Comparison of ENCODE assay signal across 15 cellular contexts in genomic region chr12:48882972-48883304, GRCh38. TPM values are rescaled to one million over a fixed set of nuclear protein-coding genes. Genes with fewer than 3 reads are reported as not detected.
DNase-seq lines count a peak whose midpoint lies in the region; ATAC-seq, FAIRE-seq and TF ChIP-seq lines count a peak whose summit lies in the region.
"Had no signal": no experiment of that assay in that cellular context is flagged by ENCODE, and none has a peak within 500 bp of the region (broad histone marks: within the 10 kb centered on the region; RNA-seq: fewer than 3 reads in every experiment).

No MANE protein-coding gene starts in this region.

- ATAC-seq in body of pancreas (no peak), left lobe of liver (peak; percentile 14), pancreas (peak in 3 of 4 donors; percentile 6 to 11 (median 11))
- ATAC-seq: psoas muscle had no signal

- H3K9ac ChIP-seq in HUES6 (ENCODE audit: low read length), result no peak overlapping the region

- TF ChIP-seq CTCF in body of pancreas (IDR thresholded peaks at IDR 0.05), result no peak
- TF ChIP-seq CTCF in pancreas (IDR thresholded peaks at IDR 0.05), result no peak
- no peak for TF ChIP-seq CTCF in ovary (IDR thresholded peaks at IDR 0.05)

- H3K27me3 ChIP-seq in HUES6 (ENCODE audit: control insufficient read depth, insufficient read depth, low read length) (0 out of 2 replicates have a peak, but pooled peaks cover 3% of the 10 kb centered on the region), body of pancreas (no peaks in the 10 kb centered on the region), pancreas (no peaks in the 10 kb centered on the region), ovary (no peaks in the 10 kb centered on the region)

- H3K4me1 ChIP-seq in HUES6 (ENCODE audit: control insufficient read depth, insufficient read depth, low read length) (peaks cover 30% of the 10 kb centered on the region), body of pancreas (peaks cover 22% of the 10 kb centered on the region), pancreas (peaks cover 0 to 14% (median 7%) of the 10 kb centered on the region in 3 donors), ovary (ENCODE audit: insufficient read depth) (no peaks in the 10 kb centered on the region)
- H3K4me1 ChIP-seq: gastrocnemius medialis, psoas muscle had no signal

- 79 to 86% methylated on average over 3 of the region's 3 CpGs for WGBS in body of pancreas, 2 donors
- 79 to 90% methylated on average over 3 of the region's 3 CpGs for WGBS in pancreas, 2 donors
- 64 to 78% (median 73%) methylated on average over 3 of the region's 3 CpGs for WGBS in ovary, 3 donors

- FAIRE-seq in pancreas (lab: Jason Lieb, UNC), result no peak

- H3K36me3 ChIP-seq in HUES6 (ENCODE audit: control insufficient read depth, insufficient read depth, low read length) (no peaks in the 10 kb centered on the region), body of pancreas (replicated peaks in 1 of 2; ENCODE audit: insufficient read depth in 1 of 2, low read depth in 2 of 2) (no peaks in the 10 kb centered on the region), pancreas (no peaks in the 10 kb centered on the region), ovary (no peaks in the 10 kb centered on the region)
- H3K36me3 ChIP-seq: gastrocnemius medialis had no signal

- no peak for TF ChIP-seq EP300 in ovary (IDR thresholded peaks at IDR 0.05)

- H3K9me3 ChIP-seq in HUES6 (ENCODE audit: control insufficient read depth, insufficient read depth, low read depth, low read length), result no peaks in the 10 kb centered on the region
- H3K9me3 ChIP-seq in body of pancreas, result no peaks in the 10 kb centered on the region
- H3K9me3 ChIP-seq in pancreas, result no peaks in the 10 kb centered on the region
- H3K9me3 ChIP-seq in ovary, result no peaks in the 10 kb centered on the region
- H3K9me3 ChIP-seq: gastrocnemius medialis, psoas muscle had no signal

- 0 out of 2 replicates have a peak overlapping the region, but pooled peaks have one; percentile 8 for H3K4me3 ChIP-seq in HUES6 (ENCODE audit: low read depth, low read length)
- no peak overlapping the region for H3K4me3 ChIP-seq in body of pancreas
- no peak overlapping the region for H3K4me3 ChIP-seq in pancreas
- no peak overlapping the region for H3K4me3 ChIP-seq in ovary

- H3K27ac ChIP-seq in HUES6 (ENCODE audit: low read depth, low read length) (no peak overlapping the region), body of pancreas (peak overlapping the region in 3 of 4 donors; percentile 21 to 53 (median 50)), pancreas (peak overlapping the region in 2 of 4 donors; percentile 41 to 42), ovary (no peak overlapping the region)
- H3K27ac ChIP-seq: psoas muscle had no signal

- intact Hi-C loops in body of pancreas (cut with DNase I), result no loop called here
- intact Hi-C loops in pancreas (cut with DNase I), result no loop called here
- intact Hi-C loops in ovary (cut with DNase I), result no loop called here

- no peak for DNase-seq in body of pancreas
- no peak for DNase-seq in left lobe of liver (ENCODE audit: low spot score)
- no peak for DNase-seq in pancreas
- no peak for DNase-seq in activated CD4-positive, alpha-beta T cell treated with anti-CD3 and anti-CD28 coated beads, Interleukin-2, amount 50 U/mL, for 4 hours
- no peak for DNase-seq in Kasumi-1 (lab: John Stamatoyannopoulos, UW)
- DNase-seq in RKO (ENCODE audit: low spot score), result no peak
- no peak for DNase-seq in ovary
- DNase-seq: activated CD4-positive, alpha-beta T cell treated with anti-CD3 and anti-CD28 coated beads for 4 hours; activated naive CD4-positive, alpha-beta T cell treated with anti-CD3 and anti-CD28 coated beads, Interleukin-2, amount 50 U/mL, for 16 hours; gastrocnemius medialis; KG1; NCI-H2171 treated with DMSO at 0.1 percent for 48 hours; psoas muscle; Right ventricle myocardium superior had no signal

- TF ChIP-seq POLR2A in body of pancreas (IDR thresholded peaks at IDR 0.05) (no peak), ovary (IDR thresholded peaks at IDR 0.05) (no peak)

RNA-seq across cellular contexts. Expression of gene RND1, which starts 17.3 kb away (rescaled TPM):
- 1 to 10 TPM in 1 of 2 donors, not detected in 1; 1.6 TPM for total RNA-seq in body of pancreas
- total RNA-seq in left lobe of liver, result 32.0 TPM
- total RNA-seq in pancreas, result 1 to 10 TPM in 4 of 6 donors, under 1 TPM in 2; 0.74 to 6.3 (median 1.3) TPM
- 1 to 10 TPM; 2.7 to 4.2 TPM for polyA plus RNA-seq in pancreas
- 1 to 10 TPM in 1 of 7 donors, under 1 TPM in 6; 0.23 to 3.8 (median 0.38) TPM for total RNA-seq in ovary
- 1 to 10 TPM; 1.2 to 2.1 TPM for polyA plus RNA-seq in ovary

RNA-seq across cellular contexts. Expression of gene DDX23, which starts 31.0 kb away (rescaled TPM):
- 10 to 100 TPM; 37.4 to 50.8 TPM for total RNA-seq in body of pancreas
- 33.3 TPM for total RNA-seq in left lobe of liver
- 10 to 100 TPM; 25.9 to 49.3 (median 32.1) TPM for total RNA-seq in pancreas
- polyA plus RNA-seq in pancreas, result 10 to 100 TPM; 32.4 to 55.6 TPM
- 10 to 100 TPM; 48.0 to 82.2 (median 70.5) TPM for total RNA-seq in ovary
- polyA plus RNA-seq in ovary, result 100 to 1,000 TPM in 1 of 2 donors, 10 to 100 TPM in 1; 60.0 to 108 TPM

RNA-seq across cellular contexts. Expression of gene FKBP11, which starts 42.4 kb away (rescaled TPM):
- total RNA-seq in body of pancreas (10 to 100 TPM; 31.1 to 98.6 TPM), left lobe of liver (45.0 TPM), pancreas (100 to 1,000 TPM in 4 of 6 donors, 10 to 100 TPM in 2; 70.9 to 144 (median 127) TPM), ovary (10 to 100 TPM in 6 of 7 donors, 1 to 10 TPM in 1; 6.6 to 25.1 (median 14.7) TPM)
- polyA plus RNA-seq in pancreas (100 to 1,000 TPM in 1 of 2 donors, 10 to 100 TPM in 1; 97.3 to 155 TPM), ovary (10 to 100 TPM; 15.8 to 40.9 TPM)

Comparison
In these comparisons a context has a peak if more than half of its experiments do, and no peak if none do; other contexts are left out.
1. H3K27ac ChIP-seq: peak in body of pancreas (3 of 4); none in HUES6 (single experiment) and ovary (0 of 2).